ENCODE assay signal across 1 cellular context in the genomic region with DNA sequence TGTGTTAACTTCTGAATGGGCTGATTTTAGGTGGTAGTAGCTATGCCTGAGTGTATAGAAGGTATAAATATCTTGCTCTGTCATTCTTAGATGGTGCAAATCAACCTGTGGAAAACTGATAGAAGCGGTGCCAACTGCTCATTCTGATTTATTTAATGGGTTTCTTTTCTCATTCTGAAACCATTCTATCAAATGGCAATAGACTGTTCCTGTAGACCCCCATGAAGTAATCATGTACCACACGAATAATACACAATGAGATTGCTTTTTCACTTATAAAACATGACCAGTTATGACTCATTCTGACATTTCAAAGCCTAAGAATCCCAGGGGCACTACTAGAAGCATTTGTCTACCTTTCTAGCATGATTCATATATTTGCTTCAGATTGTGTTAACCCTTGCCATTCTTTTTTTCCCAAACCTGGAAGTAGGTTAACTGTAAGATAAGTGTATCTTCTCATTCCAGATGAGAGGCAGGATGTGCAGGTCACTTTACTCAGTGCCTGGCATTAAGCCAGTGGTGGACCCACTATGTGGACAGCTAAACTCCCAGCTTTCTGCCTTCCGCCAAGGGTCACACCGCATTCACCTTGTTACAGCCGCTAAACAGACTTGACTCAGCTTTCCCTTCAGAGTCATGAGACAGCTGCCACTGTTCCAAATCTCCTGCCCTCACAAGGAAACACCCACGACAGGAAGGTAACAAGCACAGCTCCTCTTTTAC.
TF ChIP-seq lines count a peak whose summit lies in the region.

No MANE protein-coding gene starts in this region.

TF ChIP-seq in HEK293, 187 proteins besides CTCF, POLR2A, EP300 and RAD21 (continued from another document):
- TF ChIP-seq, protein P1, sequence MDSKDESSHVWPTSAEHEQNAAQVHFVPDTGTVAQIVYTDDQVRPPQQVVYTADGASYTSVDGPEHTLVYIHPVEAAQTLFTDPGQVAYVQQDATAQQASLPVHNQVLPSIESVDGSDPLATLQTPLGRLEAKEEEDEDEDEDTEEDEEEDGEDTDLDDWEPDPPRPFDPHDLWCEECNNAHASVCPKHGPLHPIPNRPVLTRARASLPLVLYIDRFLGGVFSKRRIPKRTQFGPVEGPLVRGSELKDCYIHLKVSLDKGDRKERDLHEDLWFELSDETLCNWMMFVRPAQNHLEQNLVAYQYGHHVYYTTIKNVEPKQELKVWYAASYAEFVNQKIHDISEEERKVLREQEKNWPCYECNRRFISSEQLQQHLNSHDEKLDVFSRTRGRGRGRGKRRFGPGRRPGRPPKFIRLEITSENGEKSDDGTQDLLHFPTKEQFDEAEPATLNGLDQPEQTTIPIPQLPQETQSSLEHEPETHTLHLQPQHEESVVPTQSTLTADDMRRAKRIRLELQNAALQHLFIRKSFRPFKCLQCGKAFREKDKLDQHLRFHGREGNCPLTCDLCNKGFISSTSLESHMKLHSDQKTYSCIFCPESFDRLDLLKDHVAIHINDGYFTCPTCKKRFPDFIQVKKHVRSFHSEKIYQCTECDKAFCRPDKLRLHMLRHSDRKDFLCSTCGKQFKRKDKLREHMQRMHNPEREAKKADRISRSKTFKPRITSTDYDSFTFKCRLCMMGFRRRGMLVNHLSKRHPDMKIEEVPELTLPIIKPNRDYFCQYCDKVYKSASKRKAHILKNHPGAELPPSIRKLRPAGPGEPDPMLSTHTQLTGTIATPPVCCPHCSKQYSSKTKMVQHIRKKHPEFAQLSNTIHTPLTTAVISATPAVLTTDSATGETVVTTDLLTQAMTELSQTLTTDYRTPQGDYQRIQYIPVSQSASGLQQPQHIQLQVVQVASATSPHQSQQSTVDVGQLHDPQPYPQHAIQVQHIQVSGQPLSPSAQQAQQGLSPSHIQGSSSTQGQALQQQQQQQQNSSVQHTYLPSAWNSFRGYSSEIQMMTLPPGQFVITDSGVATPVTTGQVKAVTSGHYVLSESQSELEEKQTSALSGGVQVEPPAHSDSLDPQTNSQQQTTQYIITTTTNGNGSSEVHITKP (tag by site-specific recombination; IDR thresholded peaks at IDR 0.05), result no peak
- 0 out of 2 replicates have a peak, but pooled peaks have one; percentile 21 for TF ChIP-seq ZBTB17 (tag by site-specific recombination; IDR thresholded peaks at IDR 0.05)
